ENCODE assay signal across 10 cellular contexts in the genomic region with DNA sequence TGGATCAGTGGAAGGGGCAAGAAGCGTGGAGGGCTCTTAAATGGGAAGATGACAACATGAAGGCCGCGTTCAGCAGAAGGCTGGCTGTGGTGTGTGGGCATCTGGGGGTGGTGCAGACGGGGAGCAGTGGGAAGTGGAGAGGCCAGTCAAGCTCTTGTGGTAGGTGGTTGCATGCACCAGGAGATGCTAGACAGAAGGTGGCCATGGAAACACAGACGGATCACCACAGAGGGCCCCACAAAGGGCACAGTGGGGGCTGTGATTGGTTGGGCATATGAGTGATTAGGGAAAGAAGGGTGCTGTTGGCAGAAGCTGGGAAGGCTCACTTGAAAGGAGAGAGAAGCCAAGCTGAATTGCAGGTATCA. TPM values are rescaled to one million over a fixed set of nuclear protein-coding genes. Genes with fewer than 3 reads are reported as not detected.
A peak's percentile ranks its signal among the peaks of the same experiment; 100 is the strongest.
DNase-seq lines count a peak whose midpoint lies in the region; ATAC-seq and TF ChIP-seq lines count a peak whose summit lies in the region.
"Had no signal": no experiment of that assay in that cellular context is flagged by ENCODE, and none has a peak within 500 bp of the region (broad histone marks: within the 10 kb centered on the region; RNA-seq: fewer than 3 reads in every experiment).

No MANE protein-coding gene starts in this region.

- DNase-seq in T-helper 2 cell treated with Interferon-gamma antibody and Interleukin-4, amounts not matched to agents 5 μg/mL and 100 μg/mL, for 36 hours (ENCODE audit: low spot score) = peak; percentile 27
- peak; percentile 35 for DNase-seq in naive B cell
- no peak for DNase-seq in SIG-M5 treated with dmso at 0.1 percent for 504 hours (lab: John Stamatoyannopoulos, UW; ENCODE audit: unreplicated experiment)
- DNase-seq in MM.1S = no peak
- no peak for DNase-seq in SW480 (ENCODE audit: low spot score)

- no peak overlapping the region for H3K27ac ChIP-seq in MM.1S (ENCODE audit: low read length)
- H3K27ac ChIP-seq: cardiac muscle cell, prostate gland had no signal

- peaks cover 41% of the 10 kb centered on the region for H3K4me1 ChIP-seq in MM.1S (ENCODE audit: low read length)
- H3K4me1 ChIP-seq: prostate gland had no signal

- H2AFZ ChIP-seq in MM.1S (ENCODE audit: low read length) = no peak overlapping the region

- H3K9me3 Mint-ChIP-seq in T-helper 2 cell treated with Interferon-gamma antibody and Interleukin-4, amounts not matched to agents 5 μg/mL and 100 μg/mL, for 36 hours = no peaks in the 10 kb centered on the region
- H3K9me3 Mint-ChIP-seq in naive B cell = no peaks in the 10 kb centered on the region

- H3K36me3 Mint-ChIP-seq in T-helper 2 cell treated with Interferon-gamma antibody and Interleukin-4, amounts not matched to agents 5 μg/mL and 100 μg/mL, for 36 hours (ENCODE audit: low read depth) = peaks cover 29% of the 10 kb centered on the region
- H3K36me3 Mint-ChIP-seq in naive B cell = peaks cover 0 to 17% of the 10 kb centered on the region in 2 donors

- peaks cover 95% of the 10 kb centered on the region for H3K79me2 ChIP-seq in MM.1S (ENCODE audit: low read length)

- H3K4me3 Mint-ChIP-seq in T-helper 2 cell treated with Interferon-gamma antibody and Interleukin-4, amounts not matched to agents 5 μg/mL and 100 μg/mL, for 36 hours = no peak overlapping the region
- peak overlapping the region in 3 of 8 donors; percentile 15 to 66 (median 42) for H3K4me3 Mint-ChIP-seq in naive B cell

- no peaks in the 10 kb centered on the region for H4K20me1 ChIP-seq in MM.1S (ENCODE audit: insufficient read depth, low read length)

- peaks cover 30% of the 10 kb centered on the region for H3K4me1 Mint-ChIP-seq in T-helper 2 cell treated with Interferon-gamma antibody and Interleukin-4, amounts not matched to agents 5 μg/mL and 100 μg/mL, for 36 hours (ENCODE audit: low read depth)
- peaks cover 52 to 70% (median 53%) of the 10 kb centered on the region in 3 donors for H3K4me1 Mint-ChIP-seq in naive B cell

- H3F3A ChIP-seq in MM.1S (ENCODE audit: insufficient read depth, low read length) = peaks cover 10% of the 10 kb centered on the region; the same call in 1 of the 2 replicates

- H3K27me3 Mint-ChIP-seq in T-helper 2 cell treated with Interferon-gamma antibody and Interleukin-4, amounts not matched to agents 5 μg/mL and 100 μg/mL, for 36 hours (ENCODE audit: low read depth) = no peaks in the 10 kb centered on the region
- no peaks in the 10 kb centered on the region for H3K27me3 Mint-ChIP-seq in naive B cell

- H3K9me2 ChIP-seq in MM.1S (replicated peaks; ENCODE audit: insufficient read depth, low read length) = no peaks in the 10 kb centered on the region

- no peak for TF ChIP-seq CTCF in MM.1S (IDR thresholded peaks at IDR 0.05; ENCODE audit: low read length)

- no peaks in the 10 kb centered on the region for H3K27me3 ChIP-seq in MM.1S (replicated peaks; ENCODE audit: insufficient read depth, low read length)
- H3K27me3 ChIP-seq: cardiac muscle cell had no signal

- H3K36me3 ChIP-seq in MM.1S (replicated peaks; ENCODE audit: insufficient read depth, low read length) = 0 out of 2 replicates have a peak, but pooled peaks cover 2% of the 10 kb centered on the region
- H3K36me3 ChIP-seq: cardiac muscle cell, prostate gland had no signal

- H3K4me3 ChIP-seq in MM.1S (ENCODE audit: low read length) = no peak overlapping the region
- H3K4me3 ChIP-seq: cardiac muscle cell, prostate gland had no signal

- peak; percentile 45 for ATAC-seq in GM18499 (IDR thresholded peaks at IDR 0.05; ENCODE audit: insufficient read depth, unreplicated experiment)
- peak; percentile 71 for ATAC-seq in HG02588 (IDR thresholded peaks at IDR 0.05; ENCODE audit: unreplicated experiment)
- peak; percentile 85 to 87 for ATAC-seq in naive B cell (ENCODE audit: low read depth in 2 of 2)
- no peak for ATAC-seq in GM18520 (IDR thresholded peaks at IDR 0.05; ENCODE audit: unreplicated experiment)

- peak overlapping the region; percentile 27 for H3K27ac Mint-ChIP-seq in T-helper 2 cell treated with Interferon-gamma antibody and Interleukin-4, amounts not matched to agents 5 μg/mL and 100 μg/mL, for 36 hours
- peak overlapping the region in 5 of 6 donors; percentile 14 to 96 (median 82) for H3K27ac Mint-ChIP-seq in naive B cell

- H3K4me2 ChIP-seq in MM.1S (ENCODE audit: low read depth, low read length) = no peak overlapping the region

- no peaks in the 10 kb centered on the region for H3K9me3 ChIP-seq in MM.1S (replicated peaks; ENCODE audit: insufficient read depth, low read length)
- H3K9me3 ChIP-seq: prostate gland had no signal

- H3K9ac ChIP-seq in MM.1S (ENCODE audit: low read length) = no peak overlapping the region

RNA-seq across cellular contexts. Expression of gene MTMR12, which starts 14.7 kb away (rescaled TPM):
- polyA plus RNA-seq in naive B cell (ENCODE audit: low read depth in 6 of 6) = 10 to 100 TPM; 16.9 to 32.1 (median 20.5) TPM

Comparison
In these comparisons a context has a peak if more than half of its experiments do, and no peak if none do; other contexts are left out.
1. DNase-seq: peak in T-helper 2 cell treated with Interferon-gamma antibody and Interleukin-4, amounts not matched to agents 5 μg/mL and 100 μg/mL, for 36 hours (single experiment) and naive B cell (single experiment); none in SIG-M5 treated with dmso at 0.1 percent for 504 hours (single experiment), MM.1S (single experiment) and SW480 (single experiment).